8 cellular contexts compared by ENCODE assay signal in the genomic region with DNA sequence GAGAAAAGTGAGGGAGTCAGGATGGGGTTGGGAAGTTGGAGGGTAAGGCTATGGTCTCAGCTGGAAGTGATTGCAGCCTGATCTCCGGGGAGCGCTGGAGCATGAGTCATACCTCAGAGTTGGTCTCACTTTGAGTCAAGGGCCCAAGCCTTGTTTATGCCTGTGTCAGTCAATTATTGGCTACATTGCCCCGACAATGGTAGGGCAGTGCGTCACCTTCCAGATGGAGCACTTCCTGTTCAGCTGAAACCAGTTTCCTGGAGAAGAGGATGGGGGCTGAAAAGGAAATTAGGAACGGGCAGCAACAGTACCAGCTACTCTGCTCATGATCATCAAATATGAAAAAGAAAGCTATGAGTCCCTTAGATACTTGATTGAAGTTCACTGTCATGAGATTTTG.
DNase-seq lines count a peak whose midpoint lies in the region; ATAC-seq and TF ChIP-seq lines count a peak whose summit lies in the region.

No MANE protein-coding gene starts in this region.

- H4K8ac ChIP-seq in trophoblast cell (ENCODE audit: low read depth, low read length): no peak overlapping the region

- peak; percentile 57 for ATAC-seq in HG03342 (IDR thresholded peaks at IDR 0.05; ENCODE audit: unreplicated experiment)

- no peak overlapping the region for H3K27ac ChIP-seq in trophoblast cell (ENCODE audit: low read depth, low read length)

- H3K4ac ChIP-seq in trophoblast cell (ENCODE audit: low read depth, low read length): no peak overlapping the region

- H3K27me3 ChIP-seq in GM06990 (replicated peaks; ENCODE audit: control insufficient read depth, insufficient read depth, low read length): no peaks in the 10 kb centered on the region
- no peaks in the 10 kb centered on the region for H3K27me3 ChIP-seq in trophoblast cell (ENCODE audit: insufficient read depth, low read length)

- no CpG with 5 or more reads among the region's 5 CpGs for WGBS in trophoblast cell (ENCODE audit: extremely low coverage, insufficient coverage, insufficient read length)

- peaks cover 31% of the 10 kb centered on the region for H3K9me3 Mint-ChIP-seq in progenitor cell of endocrine pancreas (ENCODE audit: low read depth)

- H3K4me1 Mint-ChIP-seq in progenitor cell of endocrine pancreas (ENCODE audit: low read depth): no peaks in the 10 kb centered on the region

- no peak overlapping the region for H3K4me2 ChIP-seq in trophoblast cell (ENCODE audit: low read length)

- no peak overlapping the region for H2AK5ac ChIP-seq in trophoblast cell (ENCODE audit: low read length)

- no peaks in the 10 kb centered on the region for H3K4me1 ChIP-seq in trophoblast cell (ENCODE audit: control insufficient read depth in 1 of 2, insufficient read depth in 2 of 2, low read length in 2 of 2)

- no peak overlapping the region for H2BK5ac ChIP-seq in trophoblast cell (ENCODE audit: low read depth, low read length, poor library complexity)

- no peaks in the 10 kb centered on the region for H3K79me1 ChIP-seq in trophoblast cell (ENCODE audit: low read length)

- no peak overlapping the region for H3K27ac Mint-ChIP-seq in progenitor cell of endocrine pancreas

- no peak overlapping the region for H3K9ac ChIP-seq in trophoblast cell (ENCODE audit: low read length)

- H3K36me3 Mint-ChIP-seq in progenitor cell of endocrine pancreas (ENCODE audit: insufficient read depth): no peaks in the 10 kb centered on the region

- no peak overlapping the region for H3K14ac ChIP-seq in trophoblast cell (ENCODE audit: low read length)

- H4K91ac ChIP-seq in trophoblast cell (ENCODE audit: low read depth, low read length): no peak overlapping the region

- H3K27me3 Mint-ChIP-seq in progenitor cell of endocrine pancreas: no peaks in the 10 kb centered on the region

- TF ChIP-seq CTCF in GM06990 (IDR thresholded peaks at IDR 0.05; ENCODE audit: insufficient read depth, low read length, poor library complexity, severe bottlenecking) (no peak), progenitor cell of endocrine pancreas (IDR thresholded peaks at IDR 0.05; ENCODE audit: unreplicated experiment) (no peak)

- H2BK12ac ChIP-seq in trophoblast cell (ENCODE audit: low read length): no peak overlapping the region

- DNase-seq in GM06990 (ENCODE audit: extremely low read depth, insufficient read length): peak; percentile 43
- peak in 2 of 3 experiments; percentile 13 to 25 for DNase-seq in activated CD8-positive, alpha-beta memory T cell treated with anti-CD3 and anti-CD28 coated beads for 48 hours (ENCODE audit: low read depth in 2 of 3, low spot score in 2 of 3)
- no peak for DNase-seq in trophoblast cell
- DNase-seq in middle frontal gyrus (ENCODE audit: extremely low spot score, low spot score): no peak
- DNase-seq in epidermal melanocyte (ENCODE audit: insufficient read length, low spot score): no peak
- DNase-seq in amniotic stem cell (lab: John Stamatoyannopoulos, UW): no peak
- no peak for DNase-seq in progenitor cell of endocrine pancreas (ENCODE audit: low spot score, unreplicated experiment)

- H2AFZ ChIP-seq in trophoblast cell (ENCODE audit: insufficient read depth, low read length, poor library complexity): no peak overlapping the region

- no peak overlapping the region for H2BK120ac ChIP-seq in trophoblast cell (ENCODE audit: insufficient read depth, low read length, poor library complexity)

- no peaks in the 10 kb centered on the region for H3K79me2 ChIP-seq in trophoblast cell (ENCODE audit: control insufficient read depth, insufficient read depth, low read length, poor library complexity)

- H3K36me3 ChIP-seq in GM06990 (ENCODE audit: control insufficient read depth, insufficient read depth, low read length) (no peaks in the 10 kb centered on the region), trophoblast cell (ENCODE audit: control insufficient read depth in 1 of 2, insufficient read depth in 2 of 2, low read length in 2 of 2) (no peaks in the 10 kb centered on the region)

- H3K4me3 ChIP-seq in GM06990 (replicated peaks; ENCODE audit: low read depth, low read length): peak overlapping the region; percentile 14; the same call in 1 of the 2 replicates
- peak overlapping the region; percentile 54 for H3K4me3 ChIP-seq in trophoblast cell (ENCODE audit: low read depth, low read length)

- no peak overlapping the region for H3K4me3 Mint-ChIP-seq in progenitor cell of endocrine pancreas (ENCODE audit: low read depth)

- H3K9me3 ChIP-seq in trophoblast cell (ENCODE audit: insufficient read depth, low read depth, low read length): peaks cover 8% of the 10 kb centered on the region

- H3K23ac ChIP-seq in trophoblast cell (ENCODE audit: low read length): no peak overlapping the region

- no peak overlapping the region for H4K12ac ChIP-seq in trophoblast cell (ENCODE audit: low read depth, low read length)

- no peak overlapping the region for H3K18ac ChIP-seq in trophoblast cell (ENCODE audit: low read length)

Comparison
In these comparisons a context has a peak if more than half of its experiments do, and no peak if none do; other contexts are left out.
1. DNase-seq: peak in GM06990 (single experiment) and activated CD8-positive, alpha-beta memory T cell treated with anti-CD3 and anti-CD28 coated beads for 48 hours (2 of 3); none in trophoblast cell (0 of 2), middle frontal gyrus (single experiment), epidermal melanocyte (single experiment), amniotic stem cell (single experiment) and progenitor cell of endocrine pancreas (single experiment).